Comparison of ENCODE assay signal across 8 cellular contexts in the genomic region with DNA sequence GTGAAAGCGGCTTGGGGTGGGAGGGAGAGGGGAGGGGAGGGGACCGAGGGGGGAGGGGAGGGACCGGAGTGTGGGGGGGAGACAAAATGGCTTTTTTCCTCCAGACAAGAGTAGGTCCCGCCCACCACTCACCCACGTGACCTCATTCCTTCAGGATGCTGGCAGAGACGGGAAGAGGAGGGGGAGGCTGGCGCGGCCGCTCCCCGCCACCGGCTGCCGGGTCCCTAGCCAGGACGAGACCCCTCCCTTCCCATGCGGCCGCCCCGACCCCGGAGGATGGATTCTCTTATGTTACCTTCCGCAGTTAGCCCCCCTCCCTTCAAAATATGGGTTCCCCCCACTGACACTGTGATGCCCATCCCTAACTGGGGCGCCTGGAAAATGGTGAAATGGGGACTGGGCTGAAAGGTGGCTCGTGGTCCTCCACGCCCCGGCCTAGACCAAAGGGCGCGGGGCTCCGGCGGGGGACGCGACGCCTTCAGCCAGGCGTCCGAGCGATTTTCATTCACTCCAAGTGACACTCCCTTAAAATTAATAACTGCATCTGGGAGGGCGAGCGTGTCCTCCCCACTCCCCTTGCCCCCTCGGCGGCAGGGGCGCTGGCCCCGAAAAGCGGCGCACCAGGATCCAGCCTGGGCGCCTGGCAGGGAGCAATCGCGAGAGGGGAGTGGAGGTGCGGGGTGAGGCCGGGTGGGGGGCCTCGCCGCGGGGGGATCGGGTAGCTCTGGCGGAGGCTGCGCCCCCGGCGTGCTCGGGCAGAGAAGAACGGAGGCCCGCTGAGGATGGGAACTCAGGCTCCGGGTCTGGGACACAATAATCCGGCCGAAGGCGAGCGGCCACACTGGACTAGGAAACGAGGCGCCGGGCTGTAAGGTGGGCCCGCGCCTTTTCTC. TPM values are rescaled to one million over a fixed set of nuclear protein-coding genes. Genes with fewer than 3 reads are reported as not detected.
DNase-seq lines count a peak whose midpoint lies in the region; TF ChIP-seq lines count a peak whose summit lies in the region.

A gene (minus strand): TSS at position 8 of the 893 bp plus-strand sequence. CDS start 7,934 bp downstream, outside the sequence.

- H3K36me3 ChIP-seq in muscle layer of duodenum (ENCODE audit: control insufficient read depth in 1 of 2, insufficient read depth in 2 of 2, low read length in 2 of 2) (no peaks in the 10 kb centered on the region), vagina (no peaks in the 10 kb centered on the region)

- DNase-seq in T-helper 1 cell (no peak), NCI-H187 (lab: John Stamatoyannopoulos, UW) (peak; percentile 88 to 89), fibroblast of peridontal ligament (ENCODE audit: extremely low read depth) (peak; percentile 86), vagina (ENCODE audit: extremely low spot score in 2 of 2) (no peak)
- no peak for DNase-seq in activated CD8-positive, alpha-beta memory T cell treated with anti-CD3 and anti-CD28 coated beads, Interleukin-2, amount 50 U/mL, for 48 hours

- H3K4me1 ChIP-seq in muscle layer of duodenum (ENCODE audit: control insufficient read depth in 1 of 2, insufficient read depth in 2 of 2, low read length in 2 of 2) (peaks cover 10 to 66% of the 10 kb centered on the region in 2 donors), vagina (peaks cover 62% of the 10 kb centered on the region)

- intact Hi-C loops in vagina (cut with DNase I), result loop anchor here (2.0 kb wide), 1 partner anchor 18 kb away; a partner anchor contains a TSS

- no peak within 1 kb of the TSS for H3K27ac Mint-ChIP-seq in T-helper 1 cell treated with Interleukin-12 subunit alpha and Interleukin-12 subunit beta and Interleukin-4 antibody, amounts not matched to agents 30 μg/mL and 1 μg/mL, for 36 hours

- H3K36me3 Mint-ChIP-seq in T-helper 1 cell treated with Interleukin-12 subunit alpha and Interleukin-12 subunit beta and Interleukin-4 antibody, amounts not matched to agents 30 μg/mL and 1 μg/mL, for 36 hours (ENCODE audit: low read depth), result peaks cover 6% of the 10 kb centered on the region

- H3K9me3 ChIP-seq in muscle layer of duodenum (ENCODE audit: control insufficient read depth in 1 of 2, low read length in 2 of 2) (no peaks in the 10 kb centered on the region), vagina (no peaks in the 10 kb centered on the region)

- peaks cover 39% of the 10 kb centered on the region for H3K27me3 Mint-ChIP-seq in T-helper 1 cell treated with Interleukin-12 subunit alpha and Interleukin-12 subunit beta and Interleukin-4 antibody, amounts not matched to agents 30 μg/mL and 1 μg/mL, for 36 hours (ENCODE audit: low read depth)

- peak within 1 kb of the TSS; percentile 59 to 89 for H3K4me3 ChIP-seq in muscle layer of duodenum (ENCODE audit: low read depth in 1 of 2, low read length in 2 of 2)
- H3K4me3 ChIP-seq in vagina, result peak within 1 kb of the TSS; percentile 65 to 98

- TF ChIP-seq CTCF in VCaP (conservative IDR thresholded peaks at IDR 0.05), result no peak
- TF ChIP-seq CTCF in vagina (IDR thresholded peaks at IDR 0.05), result no peak

- peak in 1 of 2 donors; percentile 54 for TF ChIP-seq POLR2A in vagina (IDR thresholded peaks at IDR 0.05)

- H3K27ac ChIP-seq in VCaP (peak within 1 kb of the TSS; percentile 92), muscle layer of duodenum (ENCODE audit: low read length) (peak within 1 kb of the TSS; percentile 51), vagina (peak within 1 kb of the TSS; percentile 83)

- H3K27me3 ChIP-seq in muscle layer of duodenum (ENCODE audit: low read depth, low read length), result peaks cover 10% of the 10 kb centered on the region
- no peaks in the 10 kb centered on the region for H3K27me3 ChIP-seq in vagina

- H3K4me1 Mint-ChIP-seq in T-helper 1 cell treated with Interleukin-12 subunit alpha and Interleukin-12 subunit beta and Interleukin-4 antibody, amounts not matched to agents 30 μg/mL and 1 μg/mL, for 36 hours (ENCODE audit: low read depth), result peaks cover 30% of the 10 kb centered on the region

- H3K9me3 Mint-ChIP-seq in T-helper 1 cell treated with Interleukin-12 subunit alpha and Interleukin-12 subunit beta and Interleukin-4 antibody, amounts not matched to agents 30 μg/mL and 1 μg/mL, for 36 hours, result no peaks in the 10 kb centered on the region

- H3K4me3 Mint-ChIP-seq in T-helper 1 cell treated with Interleukin-12 subunit alpha and Interleukin-12 subunit beta and Interleukin-4 antibody, amounts not matched to agents 30 μg/mL and 1 μg/mL, for 36 hours, result peak within 1 kb of the TSS; percentile 99

RNA-seq across cellular contexts. Expression of the gene that starts here (rescaled TPM):
- total RNA-seq in vagina, result 25.8 TPM

Comparison
In these comparisons a context has a peak if more than half of its experiments do, and no peak if none do; other contexts are left out.
1. DNase-seq: peak in NCI-H187 (2 of 2) and fibroblast of peridontal ligament (single experiment); none in T-helper 1 cell (0 of 5), vagina (0 of 2) and activated CD8-positive, alpha-beta memory T cell treated with anti-CD3 and anti-CD28 coated beads, Interleukin-2, amount 50 U/mL, for 48 hours (single experiment).
2. Peak in every context shown above with its lines, with median percentiles within 50 percentile points of each other: H3K27ac ChIP-seq.